ENCODE assay signal across 1 cellular context in the genomic region with DNA sequence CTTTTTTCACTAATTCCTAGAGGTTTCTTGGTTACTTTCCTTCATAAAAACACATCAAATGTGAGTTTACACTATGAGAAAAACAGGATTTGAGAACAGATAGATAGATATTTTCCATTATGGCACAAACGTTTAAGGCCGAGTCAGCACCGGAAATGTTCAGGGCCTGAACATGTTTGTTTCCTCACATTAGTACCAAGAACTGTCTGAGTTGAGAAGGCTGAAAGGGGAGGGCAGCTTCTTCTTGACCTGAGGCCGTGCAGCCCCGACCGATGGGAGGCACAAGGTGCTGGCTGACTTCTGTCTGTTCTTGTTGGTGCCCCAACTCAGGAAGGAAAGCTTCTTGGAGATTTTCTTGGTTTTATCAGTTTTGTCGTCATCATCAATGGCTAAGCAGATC. TPM values are rescaled to one million over a fixed set of nuclear protein-coding genes. Genes with fewer than 3 reads are reported as not detected.
"Had no signal": no experiment of that assay in that cellular context is flagged by ENCODE, and none has a peak within 500 bp of the region (broad histone marks: within the 10 kb centered on the region; RNA-seq: fewer than 3 reads in every experiment).

No MANE protein-coding gene starts in this region.

RNA-seq across cellular contexts. Expression of gene FAAP24, which starts 7.8 kb away (rescaled TPM):
- total RNA-seq: ascending aorta had no signal
